In genomic region chr14:22822017-22822618, GRCh38 we compare ENCODE assay signal across 6 cellular contexts. TPM values are rescaled to one million over a fixed set of nuclear protein-coding genes. Genes with fewer than 3 reads are reported as not detected.
DNase-seq lines count a peak whose midpoint lies in the region; ATAC-seq and TF ChIP-seq lines count a peak whose summit lies in the region.

No MANE protein-coding gene starts in this region.

- H3K9ac ChIP-seq in mucosa of stomach (ENCODE audit: low read length): peak overlapping the region; percentile 84

- CTCF ChIA-PET in CD8-positive, alpha-beta T cell (lab: Charles Lee): interaction anchor here (0.6 to 18.3 kb wide), 44 partner anchors 7 to 1454 kb away, joined by 3 to 432 read pairs (median 4); partner anchors contain the start of genes LRP10, MMP14, PRMT5 and RBM23

- H3K36me3 ChIP-seq in CD8-positive, alpha-beta T cell (ENCODE audit: insufficient read depth, low read length): no peaks in the 10 kb centered on the region
- no peaks in the 10 kb centered on the region for H3K36me3 ChIP-seq in mucosa of stomach (ENCODE audit: control insufficient read depth, insufficient read depth, low read length)

- TF ChIP-seq CTCF in CD8-positive, alpha-beta T cell (IDR thresholded peaks at IDR 0.05): no peak

- intact Hi-C loops in CD8-positive, alpha-beta T cell (cut with DNase I, micrococcal nuclease): loop anchor here (5.0 to 10.0 kb wide), 3 partner anchors 160 to 235 kb away; partner anchors contain the start of genes CDH24 (in 2 of the 2) and AJUBA (in 1 of the 2)

- H3K27ac Mint-ChIP-seq in CD8-positive, alpha-beta T cell: no peak overlapping the region
- no peak overlapping the region for H3K27ac Mint-ChIP-seq in activated naive CD8-positive, alpha-beta T cell treated with anti-CD3 and anti-CD28 coated beads, Interleukin-2, amount 10 ng/mL, durations not matched to agents 7 days and 5 days

- H3K36me3 Mint-ChIP-seq in CD8-positive, alpha-beta T cell: no peaks in the 10 kb centered on the region
- no peaks in the 10 kb centered on the region for H3K36me3 Mint-ChIP-seq in activated naive CD8-positive, alpha-beta T cell treated with anti-CD3 and anti-CD28 coated beads, Interleukin-2, amount 10 ng/mL, durations not matched to agents 7 days and 5 days

- peaks cover 16% of the 10 kb centered on the region for H3K4me1 Mint-ChIP-seq in CD8-positive, alpha-beta T cell (ENCODE audit: low read depth)
- H3K4me1 Mint-ChIP-seq in activated naive CD8-positive, alpha-beta T cell treated with anti-CD3 and anti-CD28 coated beads, Interleukin-2, amount 10 ng/mL, durations not matched to agents 7 days and 5 days: peaks cover 22% of the 10 kb centered on the region

- no peak overlapping the region for H3K27ac ChIP-seq in CD8-positive, alpha-beta T cell (ENCODE audit: low read depth, low read length)

- peaks cover 4% of the 10 kb centered on the region for H3K27me3 ChIP-seq in CD8-positive, alpha-beta T cell (ENCODE audit: insufficient read depth, low read length)
- no peaks in the 10 kb centered on the region for H3K27me3 ChIP-seq in mucosa of stomach (ENCODE audit: control insufficient read depth, insufficient read depth, low read length)

- peaks cover 10% of the 10 kb centered on the region for H3K4me1 ChIP-seq in CD8-positive, alpha-beta T cell (ENCODE audit: insufficient read depth, low read length)
- H3K4me1 ChIP-seq in mucosa of stomach (ENCODE audit: control insufficient read depth, insufficient read depth, low read length): peaks cover 59% of the 10 kb centered on the region

- peak overlapping the region; percentile 61 for H3K4me3 Mint-ChIP-seq in CD8-positive, alpha-beta T cell
- peak overlapping the region; percentile 68 for H3K4me3 Mint-ChIP-seq in activated naive CD8-positive, alpha-beta T cell treated with anti-CD3 and anti-CD28 coated beads, Interleukin-2, amount 10 ng/mL, durations not matched to agents 7 days and 5 days

- no peaks in the 10 kb centered on the region for H3K9me3 ChIP-seq in CD8-positive, alpha-beta T cell (ENCODE audit: low read length)
- no peaks in the 10 kb centered on the region for H3K9me3 ChIP-seq in mucosa of stomach (ENCODE audit: control insufficient read depth, low read length)

- POLR2A ChIA-PET in CD8-positive, alpha-beta T cell (lab: Charles Lee): interaction anchor here (0.8 to 2.1 kb wide), 5 partner anchors 15 to 185 kb away, joined by 3 to 9 read pairs (median 5); partner anchors contain the start of genes MMP14 and OXA1L
- POLR2A ChIA-PET in activated naive CD8-positive, alpha-beta T cell treated with anti-CD3 and anti-CD28 coated beads, Interleukin-2, amount 10 ng/mL, durations not matched to agents 7 days and 5 days (lab: Charles Lee): interaction anchor here (0.6 to 3.1 kb wide), 6 partner anchors 8 to 81 kb away, joined by 3 to 27 read pairs (median 3); partner anchors contain the start of genes LRP10 and OXA1L

- peaks cover 23% of the 10 kb centered on the region for H3K27me3 Mint-ChIP-seq in CD8-positive, alpha-beta T cell (ENCODE audit: low read depth)
- peaks cover 23% of the 10 kb centered on the region for H3K27me3 Mint-ChIP-seq in activated naive CD8-positive, alpha-beta T cell treated with anti-CD3 and anti-CD28 coated beads, Interleukin-2, amount 10 ng/mL, durations not matched to agents 7 days and 5 days

- ATAC-seq in CD8-positive, alpha-beta T cell: peak; percentile 9
- no peak for ATAC-seq in activated naive CD8-positive, alpha-beta T cell treated with anti-CD3 and anti-CD28 coated beads, Interleukin-2, amount 10 ng/mL, durations not matched to agents 7 days and 5 days (ENCODE audit: low read depth)

- H3K9me3 Mint-ChIP-seq in CD8-positive, alpha-beta T cell: no peaks in the 10 kb centered on the region
- no peaks in the 10 kb centered on the region for H3K9me3 Mint-ChIP-seq in activated naive CD8-positive, alpha-beta T cell treated with anti-CD3 and anti-CD28 coated beads, Interleukin-2, amount 10 ng/mL, durations not matched to agents 7 days and 5 days

- no peak overlapping the region for H3K4me3 ChIP-seq in CD8-positive, alpha-beta T cell (ENCODE audit: low read depth, low read length)
- H3K4me3 ChIP-seq in mucosa of stomach (ENCODE audit: low read length): no peak overlapping the region

- no peak for DNase-seq in CD8-positive, alpha-beta T cell
- no peak for DNase-seq in activated naive CD8-positive, alpha-beta T cell treated with anti-CD3 and anti-CD28 coated beads, Interleukin-2, amount 10 ng/mL, durations not matched to agents 7 days and 5 days
- DNase-seq in NK-92 (lab: John Stamatoyannopoulos, UW; ENCODE audit: unreplicated experiment) (no peak), AG08396 (ENCODE audit: low spot score) (no peak), DMS114 treated with DMSO at 0.1 percent for 48 hours (lab: John Stamatoyannopoulos, UW; ENCODE audit: unreplicated experiment) (no peak)

RNA-seq across cellular contexts. Expression of gene SLC7A7, which starts 6.9 kb away (rescaled TPM):
- under 1 TPM; 0.33 TPM for total RNA-seq in CD8-positive, alpha-beta T cell
- total RNA-seq in activated naive CD8-positive, alpha-beta T cell treated with anti-CD3 and anti-CD28 coated beads, Interleukin-2, amount 10 ng/mL, durations not matched to agents 7 days and 5 days: 1 to 10 TPM in 1 of 2 experiments, under 1 TPM in 1; 0.89 to 2.5 TPM

RNA-seq across cellular contexts. Expression of gene MRPL52, which starts 7.6 kb away (rescaled TPM):
- 10 to 100 TPM; 22.3 to 25.7 TPM for total RNA-seq in CD8-positive, alpha-beta T cell
- total RNA-seq in activated naive CD8-positive, alpha-beta T cell treated with anti-CD3 and anti-CD28 coated beads, Interleukin-2, amount 10 ng/mL, durations not matched to agents 7 days and 5 days: 10 to 100 TPM; 76.6 to 86.5 TPM

RNA-seq across cellular contexts. Expression of gene MMP14, which starts 14.3 kb away (rescaled TPM):
- 1 to 10 TPM; 1.4 TPM for total RNA-seq in CD8-positive, alpha-beta T cell
- total RNA-seq in activated naive CD8-positive, alpha-beta T cell treated with anti-CD3 and anti-CD28 coated beads, Interleukin-2, amount 10 ng/mL, durations not matched to agents 7 days and 5 days: 1 to 10 TPM; 3.1 to 4.9 TPM

RNA-seq across cellular contexts. Expression of gene LRP10, which starts 49.4 kb away (rescaled TPM):
- 10 to 100 TPM; 37.1 to 39.2 TPM for total RNA-seq in CD8-positive, alpha-beta T cell
- total RNA-seq in activated naive CD8-positive, alpha-beta T cell treated with anti-CD3 and anti-CD28 coated beads, Interleukin-2, amount 10 ng/mL, durations not matched to agents 7 days and 5 days: 10 to 100 TPM; 59.9 to 63.1 TPM

RNA-seq across cellular contexts. Expression of gene OXA1L, which starts 55.6 kb away (rescaled TPM):
- total RNA-seq in CD8-positive, alpha-beta T cell: 100 to 1,000 TPM; 186 to 192 TPM
- total RNA-seq in activated naive CD8-positive, alpha-beta T cell treated with anti-CD3 and anti-CD28 coated beads, Interleukin-2, amount 10 ng/mL, durations not matched to agents 7 days and 5 days: 100 to 1,000 TPM; 127 to 130 TPM
